Comparison of ENCODE assay signal across 13 cellular contexts in genomic region chr2:230234845-230235244, GRCh38. TPM values are rescaled to one million over a fixed set of nuclear protein-coding genes. Genes with fewer than 3 reads are reported as not detected.
DNase-seq lines count a peak whose midpoint lies in the region; ATAC-seq, FAIRE-seq and TF ChIP-seq lines count a peak whose summit lies in the region.
"Had no signal": no experiment of that assay in that cellular context is flagged by ENCODE, and none has a peak within 500 bp of the region (broad histone marks: within the 10 kb centered on the region; RNA-seq: fewer than 3 reads in every experiment).

No MANE protein-coding gene starts in this region.

- TF ChIP-seq CTCF in choroid plexus epithelial cell (conservative IDR thresholded peaks at IDR 0.05; ENCODE audit: low read depth, low read length) (no peak), colonic mucosa (IDR thresholded peaks at IDR 0.05) (no peak)

- peak; percentile 73 for ATAC-seq in GM19023 (IDR thresholded peaks at IDR 0.05; ENCODE audit: unreplicated experiment)
- ATAC-seq in HG03354 (IDR thresholded peaks at IDR 0.05; ENCODE audit: poor library complexity, severe bottlenecking, unreplicated experiment) = peak; percentile 58
- no peak for ATAC-seq in left ventricle myocardium superior
- ATAC-seq: effector memory CD8-positive, alpha-beta T cell; Panc1 had no signal

- no peak overlapping the region for H3K4me3 ChIP-seq in choroid plexus epithelial cell (ENCODE audit: low read depth, low read length)
- no peak overlapping the region for H3K4me3 ChIP-seq in colonic mucosa
- H3K4me3 ChIP-seq: skin epidermis had no signal

- no peak for FAIRE-seq in GM19239 (lab: Jason Lieb, UNC)

- DNase-seq in ELR (ENCODE audit: low read depth) (peak; percentile 47), choroid plexus epithelial cell (ENCODE audit: low read depth) (peak; percentile 39), left ventricle myocardium superior (no peak), GM19239 (ENCODE audit: insufficient read length, low spot score) (no peak), NCI-H1417 (lab: John Stamatoyannopoulos, UW) (no peak), colonic mucosa (no peak)
- DNase-seq: effector memory CD8-positive, alpha-beta T cell; H7; NCI-H2029 treated with DMSO at 0.1 percent for 48 hours had no signal

- H3K27ac ChIP-seq in colonic mucosa = no peak overlapping the region
- H3K27ac ChIP-seq: skin epidermis had no signal

- intact Hi-C loops in left ventricle myocardium superior (cut with micrococcal nuclease) = no loop called here
- intact Hi-C loops in colonic mucosa (cut with DNase I) = no loop called here

- H3K36me3 ChIP-seq in colonic mucosa = no peaks in the 10 kb centered on the region

- H3K9ac ChIP-seq in colonic mucosa (ENCODE audit: low read depth in 2 of 2, low read length in 2 of 2) = no peak overlapping the region

- H3K4me1 ChIP-seq in colonic mucosa = no peaks in the 10 kb centered on the region

- no peaks in the 10 kb centered on the region for H3K9me3 ChIP-seq in colonic mucosa

- no peaks in the 10 kb centered on the region for H3K27me3 ChIP-seq in colonic mucosa

RNA-seq across cellular contexts. Expression of gene SP140, which starts 9.3 kb away (rescaled TPM):
- total RNA-seq in left ventricle myocardium superior (0.47 TPM), colonic mucosa (1 to 10 TPM; 1.7 to 2.2 TPM)

RNA-seq across cellular contexts. Expression of gene SP110, which starts 15.1 kb away (rescaled TPM):
- total RNA-seq in left ventricle myocardium superior (10.6 TPM), colonic mucosa (10 to 100 TPM; 10.8 to 11.6 TPM)

Comparison
In these comparisons a context has a peak if more than half of its experiments do, and no peak if none do; other contexts are left out.
1. DNase-seq: peak in ELR (single experiment) and choroid plexus epithelial cell (single experiment); none in left ventricle myocardium superior (single experiment), GM19239 (single experiment), NCI-H1417 (0 of 3) and colonic mucosa (single experiment).